In the genomic region with DNA sequence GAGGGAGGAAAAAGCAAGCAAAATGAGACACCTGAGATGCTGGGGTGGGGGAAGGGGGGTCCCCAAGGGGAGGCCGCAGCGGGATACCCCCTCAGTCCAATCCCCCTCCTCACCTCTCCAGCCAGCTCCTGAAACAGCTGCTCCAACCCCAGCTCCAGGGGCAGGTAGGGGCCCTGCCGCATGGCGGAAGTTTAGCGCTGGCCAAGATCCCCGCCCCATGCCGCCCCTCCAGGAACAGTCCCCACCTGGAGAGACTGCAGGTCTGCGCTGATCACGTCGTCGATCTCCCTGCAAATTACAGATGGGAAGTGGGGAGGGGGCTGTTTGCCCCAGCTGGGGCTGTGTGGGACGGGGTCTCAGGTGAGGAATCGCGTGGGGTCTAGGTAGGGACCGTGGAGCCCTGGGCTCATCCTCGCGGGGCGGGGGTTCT, we compare ENCODE assay signal across 8 cellular contexts. TPM values are rescaled to one million over a fixed set of nuclear protein-coding genes. Genes with fewer than 3 reads are reported as not detected.
A peak's percentile ranks its signal among the peaks of the same experiment; 100 is the strongest.
DNase-seq lines count a peak whose midpoint lies in the region; ATAC-seq and TF ChIP-seq lines count a peak whose summit lies in the region.

No MANE protein-coding gene starts in this region.

- H2BK5ac ChIP-seq in H9 (ENCODE audit: insufficient read length, low read length): no peak overlapping the region

- H3K27me3 Mint-ChIP-seq in H9 (ENCODE audit: low read depth) (peaks cover 22% of the 10 kb centered on the region), neural crest cell (ENCODE audit: low read depth) (peaks cover 35% of the 10 kb centered on the region)

- no peak overlapping the region for H3K4ac ChIP-seq in H9 (ENCODE audit: low read depth, low read length)

- H2BK15ac ChIP-seq in H9 (ENCODE audit: low read depth, low read length): no peak overlapping the region

- no peak overlapping the region for H4K8ac ChIP-seq in H9 (replicated peaks; ENCODE audit: insufficient read length, low read depth, low read length)

- peaks cover 8% of the 10 kb centered on the region for H3K23me2 ChIP-seq in H9 (ENCODE audit: insufficient read length, low read depth, low read length, poor library complexity, severe bottlenecking)

- no peak overlapping the region for H3K56ac ChIP-seq in H9 (ENCODE audit: insufficient read length, low read depth, low read length)

- H2AK5ac ChIP-seq in H9 (ENCODE audit: insufficient read length, low read length): no peak overlapping the region

- no peak overlapping the region for H2BK120ac ChIP-seq in H9 (ENCODE audit: low read depth, low read length, poor library complexity, severe bottlenecking)

- H2AFZ ChIP-seq in H9 (ENCODE audit: low read length): no peak overlapping the region

- no peak overlapping the region for H3K27ac ChIP-seq in H9 (ENCODE audit: insufficient read length, low read depth, low read length)

- no peaks in the 10 kb centered on the region; the same call in 1 of the 2 replicates for H3K27me3 ChIP-seq in H9 (ENCODE audit: insufficient read depth, low read length)

- H3K9ac ChIP-seq in H9 (ENCODE audit: extremely low read depth, insufficient read length, low read length): no peak overlapping the region

- H4K5ac ChIP-seq in H9 (ENCODE audit: insufficient read length, low read depth, low read length): no peak overlapping the region

- H3K18ac ChIP-seq in H9 (ENCODE audit: insufficient read length, low read depth, low read length): peak overlapping the region; percentile 73

- H3K14ac ChIP-seq in H9 (ENCODE audit: insufficient read depth, low read length): 0 out of 2 replicates have a peak overlapping the region, but pooled peaks have one; percentile 39

- H4K91ac ChIP-seq in H9 (ENCODE audit: insufficient read length, low read depth, low read length): no peak overlapping the region

- no peak overlapping the region for H2BK20ac ChIP-seq in H9 (ENCODE audit: low read depth, low read length, poor library complexity, severe bottlenecking)

- no peak for TF ChIP-seq CTCF in H9 (conservative IDR thresholded peaks at IDR 0.05)
- no peak for TF ChIP-seq CTCF in neural crest cell (conservative IDR thresholded peaks at IDR 0.05)

- no peak overlapping the region for H3T11ph ChIP-seq in H9 (ENCODE audit: low read length)

- H3K79me1 ChIP-seq in H9 (ENCODE audit: insufficient read depth, low read depth, low read length, poor library complexity, severe bottlenecking): no peaks in the 10 kb centered on the region

- no peak overlapping the region for H2BK12ac ChIP-seq in H9 (ENCODE audit: insufficient read length, low read depth, low read length)

- no peaks in the 10 kb centered on the region; the same call in 1 of the 2 replicates for H3K4me1 ChIP-seq in H9 (ENCODE audit: insufficient read depth, low read length)

- no peaks in the 10 kb centered on the region for H3K79me2 ChIP-seq in H9 (ENCODE audit: insufficient read depth, low read length)

- H4K20me1 ChIP-seq in H9 (ENCODE audit: control insufficient read depth, insufficient read depth, insufficient read length): no peaks in the 10 kb centered on the region

- H3K4me1 Mint-ChIP-seq in H9 (peaks cover 4 to 10% of the 10 kb centered on the region in 2 experiments; a peak in 3 of 4 replicates), neural crest cell (peaks cover 11% of the 10 kb centered on the region)

- ATAC-seq in SK-N-SH treated with all-trans-retinoic acid at 6 μM for 48 hours: peak; percentile 3; the same call in 1 of the 3 replicates

- H3K9me3 ChIP-seq in H9 (ENCODE audit: control insufficient read depth, low read depth, low read length): no peaks in the 10 kb centered on the region

- peak overlapping the region; percentile 65 for H3K4me2 ChIP-seq in H9 (ENCODE audit: insufficient read depth, insufficient read length, low read length)

- WGBS in H9 (ENCODE audit: extremely low coverage, insufficient read length, low lambda C conversion rate): no CpG with 5 or more reads among the region's 18 CpGs

- peaks cover 11 to 23% (median 23%) of the 10 kb centered on the region in 3 experiments for H3K36me3 Mint-ChIP-seq in H9 (ENCODE audit: insufficient read depth in 1 of 3, low read depth in 3 of 3)
- H3K36me3 Mint-ChIP-seq in neural crest cell (ENCODE audit: low read depth): peaks cover 2% of the 10 kb centered on the region

- H3K4me3 Mint-ChIP-seq in H9 (peak overlapping the region; percentile 76 to 86), neural crest cell (peak overlapping the region; percentile 68)

- H3K27ac Mint-ChIP-seq in H9 (peak overlapping the region in 1 of 3 experiments; percentile 89; a peak in 2 of 7 replicates), neural crest cell (ENCODE audit: unreplicated experiment) (no peak overlapping the region)

- no peaks in the 10 kb centered on the region; a peak in 1 of 5 replicates for H3K9me3 Mint-ChIP-seq in H9
- no peaks in the 10 kb centered on the region for H3K9me3 Mint-ChIP-seq in neural crest cell

- DNase-seq in H9 (peak; percentile 86), neural crest cell (ENCODE audit: low read depth, low spot score) (no peak), DMS114 treated with DMSO at 0.1 percent for 48 hours (lab: John Stamatoyannopoulos, UW; ENCODE audit: unreplicated experiment) (no peak), SKM-1 (lab: John Stamatoyannopoulos, UW; ENCODE audit: unreplicated experiment) (no peak), NCI-H2107 (lab: John Stamatoyannopoulos, UW) (no peak), foreskin melanocyte (no peak)
- DNase-seq in effector CD4-positive, alpha-beta T cell: peak; percentile 44

- no peak overlapping the region for H3K23ac ChIP-seq in H9 (ENCODE audit: insufficient read length, low read depth, low read length)

TF ChIP-seq in SK-N-SH treated with all-trans-retinoic acid at 6 μM for 48 hours, 23 proteins besides CTCF, POLR2A, EP300 and RAD21:
- TF ChIP-seq, protein P1, sequence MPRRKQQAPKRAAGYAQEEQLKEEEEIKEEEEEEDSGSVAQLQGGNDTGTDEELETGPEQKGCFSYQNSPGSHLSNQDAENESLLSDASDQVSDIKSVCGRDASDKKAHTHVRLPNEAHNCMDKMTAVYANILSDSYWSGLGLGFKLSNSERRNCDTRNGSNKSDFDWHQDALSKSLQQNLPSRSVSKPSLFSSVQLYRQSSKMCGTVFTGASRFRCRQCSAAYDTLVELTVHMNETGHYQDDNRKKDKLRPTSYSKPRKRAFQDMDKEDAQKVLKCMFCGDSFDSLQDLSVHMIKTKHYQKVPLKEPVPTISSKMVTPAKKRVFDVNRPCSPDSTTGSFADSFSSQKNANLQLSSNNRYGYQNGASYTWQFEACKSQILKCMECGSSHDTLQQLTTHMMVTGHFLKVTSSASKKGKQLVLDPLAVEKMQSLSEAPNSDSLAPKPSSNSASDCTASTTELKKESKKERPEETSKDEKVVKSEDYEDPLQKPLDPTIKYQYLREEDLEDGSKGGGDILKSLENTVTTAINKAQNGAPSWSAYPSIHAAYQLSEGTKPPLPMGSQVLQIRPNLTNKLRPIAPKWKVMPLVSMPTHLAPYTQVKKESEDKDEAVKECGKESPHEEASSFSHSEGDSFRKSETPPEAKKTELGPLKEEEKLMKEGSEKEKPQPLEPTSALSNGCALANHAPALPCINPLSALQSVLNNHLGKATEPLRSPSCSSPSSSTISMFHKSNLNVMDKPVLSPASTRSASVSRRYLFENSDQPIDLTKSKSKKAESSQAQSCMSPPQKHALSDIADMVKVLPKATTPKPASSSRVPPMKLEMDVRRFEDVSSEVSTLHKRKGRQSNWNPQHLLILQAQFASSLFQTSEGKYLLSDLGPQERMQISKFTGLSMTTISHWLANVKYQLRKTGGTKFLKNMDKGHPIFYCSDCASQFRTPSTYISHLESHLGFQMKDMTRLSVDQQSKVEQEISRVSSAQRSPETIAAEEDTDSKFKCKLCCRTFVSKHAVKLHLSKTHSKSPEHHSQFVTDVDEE (CRISPR knock-in tag; IDR thresholded peaks at IDR 0.05): no peak
- TF ChIP-seq, protein P2, sequence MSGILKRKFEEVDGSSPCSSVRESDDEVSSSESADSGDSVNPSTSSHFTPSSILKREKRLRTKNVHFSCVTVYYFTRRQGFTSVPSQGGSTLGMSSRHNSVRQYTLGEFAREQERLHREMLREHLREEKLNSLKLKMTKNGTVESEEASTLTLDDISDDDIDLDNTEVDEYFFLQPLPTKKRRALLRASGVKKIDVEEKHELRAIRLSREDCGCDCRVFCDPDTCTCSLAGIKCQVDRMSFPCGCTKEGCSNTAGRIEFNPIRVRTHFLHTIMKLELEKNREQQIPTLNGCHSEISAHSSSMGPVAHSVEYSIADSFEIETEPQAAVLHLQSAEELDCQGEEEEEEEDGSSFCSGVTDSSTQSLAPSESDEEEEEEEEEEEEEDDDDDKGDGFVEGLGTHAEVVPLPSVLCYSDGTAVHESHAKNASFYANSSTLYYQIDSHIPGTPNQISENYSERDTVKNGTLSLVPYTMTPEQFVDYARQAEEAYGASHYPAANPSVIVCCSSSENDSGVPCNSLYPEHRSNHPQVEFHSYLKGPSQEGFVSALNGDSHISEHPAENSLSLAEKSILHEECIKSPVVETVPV (CRISPR knock-in tag; IDR thresholded peaks at IDR 0.05): no peak
- TF ChIP-seq ARNTL (CRISPR knock-in tag; IDR thresholded peaks at IDR 0.05; ENCODE audit: borderline replicate concordance, low read depth): no peak
- no peak for TF ChIP-seq OSR1 (CRISPR knock-in tag; IDR thresholded peaks at IDR 0.05)

RNA-seq across cellular contexts. Expression of a gene that starts 9.0 kb away (rescaled TPM):
- total RNA-seq in H9 (2021): 10.3 and 10.5 TPM in 2 replicates
- total RNA-seq in neural crest cell: not detected in 2 replicates

RNA-seq across cellular contexts. Expression of a gene that starts 38.0 kb away (rescaled TPM):
- total RNA-seq in H9 (2021) (0.92 TPM in 1 of 2 replicates, not detected in the other), neural crest cell (not detected in 2 replicates)

RNA-seq across cellular contexts. Expression of a gene that starts 53.7 kb away (rescaled TPM):
- total RNA-seq in H9 (2021): 0.90 and 1.4 TPM in 2 replicates
- not detected in 2 replicates for total RNA-seq in neural crest cell

Comparison
In these comparisons a context has a peak if more than half of its experiments do, and no peak if none do; other contexts are left out.
1. DNase-seq: peak in H9 (single experiment) and effector CD4-positive, alpha-beta T cell (single experiment); none in neural crest cell (single experiment), DMS114 treated with DMSO at 0.1 percent for 48 hours (single experiment), SKM-1 (single experiment), NCI-H2107 (single experiment) and foreskin melanocyte (single experiment).